1 cellular context compared by ENCODE assay signal in genomic region chr4:67892905-67893304, GRCh38.
TF ChIP-seq lines count a peak whose summit lies in the region.

No MANE protein-coding gene starts in this region.

TF ChIP-seq in HCT116, 20 proteins besides CTCF, POLR2A, EP300 and RAD21 (continued from another document):
- no peak for TF ChIP-seq ZBTB33 (IDR thresholded peaks at IDR 0.05; ENCODE audit: extremely low read depth, insufficient replicate concordance, low read length)
- TF ChIP-seq FOSL1 (IDR thresholded peaks at IDR 0.05; ENCODE audit: low read depth): no peak
TF ChIP-seq in HCT116: peak in this region for 0.
